In the genomic region with DNA sequence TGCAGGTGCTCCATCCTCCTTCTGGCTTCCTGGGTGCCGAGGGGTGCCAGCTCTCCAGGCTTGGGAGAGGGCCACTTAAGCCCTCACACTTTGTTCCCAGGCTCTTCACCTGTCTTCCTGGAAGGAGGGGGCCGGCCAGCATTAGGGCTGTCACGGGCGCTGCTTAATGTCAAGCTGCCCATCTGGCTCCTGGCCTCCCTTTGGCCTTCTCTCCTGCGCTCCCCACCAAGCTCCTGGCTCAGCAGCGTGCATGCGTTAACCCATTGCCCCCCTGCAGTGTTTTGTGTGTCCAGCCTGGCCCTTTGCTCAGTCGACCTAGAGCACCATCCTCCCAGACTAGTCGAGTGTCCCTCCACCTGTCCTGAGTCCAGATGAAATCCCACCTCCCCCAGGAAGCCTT, we compare ENCODE assay signal across 22 cellular contexts. TPM values are rescaled to one million over a fixed set of nuclear protein-coding genes. Genes with fewer than 3 reads are reported as not detected.
A peak's percentile ranks its signal among the peaks of the same experiment; 100 is the strongest.
DNase-seq lines count a peak whose midpoint lies in the region; ATAC-seq and TF ChIP-seq lines count a peak whose summit lies in the region.
"Had no signal": no experiment of that assay in that cellular context is flagged by ENCODE, and none has a peak within 500 bp of the region (broad histone marks: within the 10 kb centered on the region; RNA-seq: fewer than 3 reads in every experiment).

No MANE protein-coding gene starts in this region.

- H3K36me3 ChIP-seq in neuronal stem cell (replicated peaks in 1 of 2; ENCODE audit: control insufficient read depth in 2 of 2, insufficient read depth in 2 of 2, low read length in 2 of 2): no peaks in the 10 kb centered on the region
- H3K36me3 ChIP-seq: left ventricle myocardium inferior, sigmoid colon had no signal

- no peaks in the 10 kb centered on the region for H3K79me1 ChIP-seq in neuronal stem cell (ENCODE audit: low read depth, low read length)

- H2AK5ac ChIP-seq in neuronal stem cell (ENCODE audit: low read depth, low read length): peak overlapping the region; percentile 36

- no peak overlapping the region for H2BK12ac ChIP-seq in neuronal stem cell (ENCODE audit: low read length)

- TF ChIP-seq RAD21 in Ishikawa (IDR thresholded peaks at IDR 0.05; ENCODE audit: low read depth): no peak

- no peak overlapping the region for H3K23ac ChIP-seq in neuronal stem cell (ENCODE audit: low read depth, low read length, poor library complexity)

- no CpG with 5 or more reads among the region's 9 CpGs for WGBS in neuronal stem cell (ENCODE audit: extremely low coverage in 2 of 2, insufficient read length in 2 of 2, insufficient replicate concordance in 1 of 2), 2 donors

- no peak overlapping the region for H3K14ac ChIP-seq in neuronal stem cell (ENCODE audit: low read length)

- no peak overlapping the region for H4K8ac ChIP-seq in neuronal stem cell (ENCODE audit: low read depth, low read length)

- DNase-seq in NCI-H510A treated with DMSO at 0.1 percent for 48 hours (lab: John Stamatoyannopoulos, UW): peak; percentile 57
- DNase-seq in cerebellar nuclear complex (lab: John Stamatoyannopoulos, UW): peak; percentile 89
- DNase-seq in neuronal stem cell (ENCODE audit: low spot score): no peak
- DNase-seq in head of caudate nucleus: no peak
- no peak for DNase-seq in GM19238 (ENCODE audit: insufficient read length, low spot score)
- DNase-seq: activated B cell treated with CpG ODN at 0.5 μM for 24 hours; activated CD4-positive, alpha-beta T cell treated with anti-CD3 and anti-CD28 coated beads, Interleukin-2, amount 50 U/mL, for 4 hours; activated CD8-positive, alpha-beta memory T cell treated with anti-CD3 and anti-CD28 coated beads, Interleukin-2, amount 50 U/mL, for 48 hours; activated effector memory CD4-positive, alpha-beta T cell treated with Interleukin-2 at 50 U/mL for 16 hours; CD8-positive, alpha-beta T cell; KG1; left ventricle myocardium inferior; NCI-H1930; sigmoid colon; stimulated activated CD4-positive, alpha-beta T cell treated with anti-CD3 and anti-CD28 coated beads, Interleukin-15, amount 100 ng/mL, for 24 hours; stimulated activated CD8-positive, alpha-beta memory T cell treated with anti-CD3 and anti-CD28 coated beads, Interleukin-4, amount 100 ng/mL, for 48 hours; T1000 had no signal

- peak overlapping the region; percentile 61 for H3K4ac ChIP-seq in neuronal stem cell (ENCODE audit: low read length)

- H3K18ac ChIP-seq in neuronal stem cell (ENCODE audit: low read length): peak overlapping the region; percentile 66

- TF ChIP-seq EP300 in Ishikawa (IDR thresholded peaks at IDR 0.05; ENCODE audit: borderline replicate concordance): no peak

- no peak for ATAC-seq in GM18520 (IDR thresholded peaks at IDR 0.05; ENCODE audit: unreplicated experiment)
- ATAC-seq: CD8-positive, alpha-beta T cell; natural killer cell treated with Interleukin-12 subunit alpha and Interleukin-12 subunit beta and Interleukin-15 and Interleukin-18, amount 100 ng/mL, for 72 hours had no signal

- H2BK5ac ChIP-seq in neuronal stem cell (ENCODE audit: low read length): peak overlapping the region; percentile 43

- H3K27me3 ChIP-seq in neuronal stem cell (ENCODE audit: control insufficient read depth in 3 of 3, insufficient read depth in 3 of 3, low read depth in 1 of 3, low read length in 3 of 3): peaks cover 0 to 47% (median 17%) of the 10 kb centered on the region in 3 experiments
- H3K27me3 ChIP-seq: body of pancreas had no signal

- H2BK15ac ChIP-seq in neuronal stem cell (ENCODE audit: low read length): peak overlapping the region; percentile 82

- H3K4me2 ChIP-seq in neuronal stem cell (ENCODE audit: insufficient read depth, low read length, poor library complexity, severe bottlenecking): no peak overlapping the region

- H3K27ac ChIP-seq in neuronal stem cell (replicated peaks; ENCODE audit: low read length): no peak overlapping the region
- H3K27ac ChIP-seq: body of pancreas, RWPE1, sigmoid colon had no signal

- H4K91ac ChIP-seq in neuronal stem cell (ENCODE audit: low read depth, low read length, poor library complexity): peak overlapping the region; percentile 34

- peak overlapping the region; percentile 57 for H2BK120ac ChIP-seq in neuronal stem cell (ENCODE audit: low read depth, low read length)

- no peak overlapping the region for H3K9ac ChIP-seq in neuronal stem cell (ENCODE audit: low read depth, low read length, poor library complexity)

- intact Hi-C loops in head of caudate nucleus (cut with DNase I): no loop called here

- no peak overlapping the region for H3K4me3 ChIP-seq in neuronal stem cell (ENCODE audit: low read length in 2 of 2)
- H3K4me3 ChIP-seq: body of pancreas, left ventricle myocardium inferior, sigmoid colon had no signal

- no peaks in the 10 kb centered on the region for H3K9me3 ChIP-seq in neuronal stem cell (replicated peaks in 1 of 2; ENCODE audit: control insufficient read depth in 2 of 2, insufficient read depth in 1 of 2, low read depth in 1 of 2, low read length in 2 of 2)
- H3K9me3 ChIP-seq: body of pancreas, left ventricle myocardium inferior, sigmoid colon had no signal

- H2AFZ ChIP-seq in neuronal stem cell (ENCODE audit: low read length): no peak overlapping the region

- H3K4me1 ChIP-seq in neuronal stem cell (ENCODE audit: control insufficient read depth in 2 of 2, insufficient read depth in 1 of 2, low read depth in 1 of 2, low read length in 2 of 2): peaks cover 29 to 49% of the 10 kb centered on the region in 2 donors

TF ChIP-seq in Ishikawa, 13 proteins besides CTCF, POLR2A, EP300 and RAD21:
- TF ChIP-seq TEAD4 (IDR thresholded peaks at IDR 0.05): no peak
- TF ChIP-seq EGR1 (IDR thresholded peaks at IDR 0.05): 0 out of 2 replicates have a peak, but pooled peaks have one; percentile 16

RNA-seq across cellular contexts. Expression of a gene that starts 21.3 kb away (rescaled TPM):
- 1.6 TPM for polyA plus RNA-seq in neuronal stem cell (2013, experiment 1 of 2)
- 2.1 TPM for polyA plus RNA-seq in neuronal stem cell (2013, experiment 2 of 2)

Comparison
In these comparisons a context has a peak if more than half of its experiments do, and no peak if none do; other contexts are left out.
1. DNase-seq: peak in NCI-H510A treated with DMSO at 0.1 percent for 48 hours (single experiment) and cerebellar nuclear complex (2 of 2); none in neuronal stem cell (single experiment), head of caudate nucleus (0 of 42) and GM19238 (single experiment).